ENCODE assay signal across 12 cellular contexts in genomic region chr6:152244998-152245630, GRCh38.
A peak's percentile ranks its signal among the peaks of the same experiment; 100 is the strongest.
DNase-seq lines count a peak whose midpoint lies in the region; ATAC-seq and TF ChIP-seq lines count a peak whose summit lies in the region.
"Had no signal": no experiment of that assay in that cellular context is flagged by ENCODE, and none has a peak within 500 bp of the region (broad histone marks: within the 10 kb centered on the region; RNA-seq: fewer than 3 reads in every experiment).

No MANE protein-coding gene starts in this region.

- H3K4me3 Mint-ChIP-seq in CD8-positive, alpha-beta memory T cell, result no peak overlapping the region
- H3K4me3 Mint-ChIP-seq: activated T-cell treated with anti-CD3 and anti-CD28 coated beads, Interleukin-2, amount 50 U/mL, for 4 hours; effector memory CD8-positive, alpha-beta T cell; neural crest cell had no signal

- no peaks in the 10 kb centered on the region for H3K4me1 ChIP-seq in CD8-positive, alpha-beta memory T cell (ENCODE audit: insufficient read depth, low read length)
- peaks cover 0 to 45% of the 10 kb centered on the region in 2 donors for H3K4me1 ChIP-seq in right atrium auricular region
- no peaks in the 10 kb centered on the region for H3K4me1 ChIP-seq in PC-3 (ENCODE audit: insufficient read depth, low read length)

- H2AFZ ChIP-seq in PC-3 (ENCODE audit: low read length), result no peak overlapping the region

- H3K9ac ChIP-seq in PC-3 (ENCODE audit: low read length), result no peak overlapping the region

- no peaks in the 10 kb centered on the region for H3K27me3 ChIP-seq in CD8-positive, alpha-beta memory T cell (ENCODE audit: insufficient read depth, low read length, poor library complexity, severe bottlenecking)
- H3K27me3 ChIP-seq in right atrium auricular region (no peaks in the 10 kb centered on the region), PC-3 (ENCODE audit: low read length) (no peaks in the 10 kb centered on the region)

- DNase-seq in CD8-positive, alpha-beta memory T cell, result no peak
- DNase-seq in amniotic epithelial cell (ENCODE audit: low read depth) (peak; percentile 77), right atrium auricular region (ENCODE audit: low spot score) (no peak), sciatic nerve (ENCODE audit: low spot score) (no peak), erythroblast (lab: John Stamatoyannopoulos, UW) (no peak), PC-3 (no peak)
- no peak for DNase-seq in effector CD8-positive, alpha-beta T cell (lab: John Stamatoyannopoulos, UW)
- DNase-seq: activated T-cell treated with anti-CD3 and anti-CD28 coated beads, Interleukin-2, amount 50 U/mL, for 4 hours; effector memory CD8-positive, alpha-beta T cell; NCI-H2227 treated with DMSO at 0.1 percent for 48 hours had no signal

- H3K4me1 Mint-ChIP-seq in CD8-positive, alpha-beta memory T cell, result no peaks in the 10 kb centered on the region

- intact Hi-C loops in sciatic nerve (cut with DNase I) (no loop called here), PC-3 (cut with micrococcal nuclease) (no loop called here)

- ATAC-seq in sciatic nerve (peak; percentile 69), HG03521 (IDR thresholded peaks at IDR 0.05; ENCODE audit: unreplicated experiment) (no peak), PC-3 (no peak)
- ATAC-seq: activated T-cell treated with anti-CD3 and anti-CD28 coated beads, Interleukin-2, amount 50 U/mL, for 4 hours; effector memory CD8-positive, alpha-beta T cell had no signal

- H3K4me2 ChIP-seq in PC-3 (ENCODE audit: low read length), result no peak overlapping the region

- no peaks in the 10 kb centered on the region for H4K20me1 ChIP-seq in PC-3 (ENCODE audit: low read length)

- BruUV-seq in PC-3 (replicated peaks; lab: Mats Ljungman, UMichigan), result no TSS peak

- TF ChIP-seq CTCF in right atrium auricular region (IDR thresholded peaks at IDR 0.05) (no peak), PC-3 (conservative IDR thresholded peaks at IDR 0.05; ENCODE audit: low read depth, low read length) (no peak)

- POLR2A ChIA-PET in CD8-positive, alpha-beta memory T cell (lab: Charles Lee), result no interaction called here
- POLR2A ChIA-PET in PC-3 (lab: Charles Lee; ENCODE audit: unreplicated experiment), result no interaction called here

- no peaks in the 10 kb centered on the region for H3K79me2 ChIP-seq in PC-3 (ENCODE audit: low read length)

- H3K27ac ChIP-seq in CD8-positive, alpha-beta memory T cell (ENCODE audit: low read depth, low read length), result no peak overlapping the region
- peak overlapping the region; percentile 68 to 73 for H3K27ac ChIP-seq in right atrium auricular region
- H3K27ac ChIP-seq in PC-3 (ENCODE audit: low read length), result no peak overlapping the region

- TF ChIP-seq POLR2A in erythroblast (IDR thresholded peaks at IDR 0.05; ENCODE audit: low read length), result no peak

- peaks cover 25% of the 10 kb centered on the region for H3K36me3 ChIP-seq in CD8-positive, alpha-beta memory T cell (ENCODE audit: insufficient read depth, low read length)
- H3K36me3 ChIP-seq in right atrium auricular region (peaks cover 48% of the 10 kb centered on the region), PC-3 (ENCODE audit: low read depth, low read length) (no peaks in the 10 kb centered on the region)

- no peak overlapping the region for H3K4me3 ChIP-seq in CD8-positive, alpha-beta memory T cell (ENCODE audit: low read length)
- H3K4me3 ChIP-seq in right atrium auricular region (no peak overlapping the region), PC-3 (ENCODE audit: low read length) (no peak overlapping the region)

- H3K9me3 ChIP-seq in CD8-positive, alpha-beta memory T cell (ENCODE audit: low read length), result no peaks in the 10 kb centered on the region
- H3K9me3 ChIP-seq in right atrium auricular region (no peaks in the 10 kb centered on the region), PC-3 (ENCODE audit: low read length) (no peaks in the 10 kb centered on the region)

- H3K9me2 ChIP-seq in PC-3 (replicated peaks; ENCODE audit: low read length), result no peaks in the 10 kb centered on the region

- CTCF ChIA-PET in CD8-positive, alpha-beta memory T cell (lab: Charles Lee), result interaction anchor here (1.1 to 1.8 kb wide), 2 partner anchors 24 to 56 kb away, joined by 3 to 5 read pairs; no protein-coding TSS in a partner anchor
- CTCF ChIA-PET in PC-3 (lab: Charles Lee), result no interaction called here

- H3K36me3 Mint-ChIP-seq in CD8-positive, alpha-beta memory T cell, result peaks cover 14 to 87% (median 45%) of the 10 kb centered on the region in 3 donors

- H3K27ac Mint-ChIP-seq in CD8-positive, alpha-beta memory T cell, result peak overlapping the region in 5 of 8 donors; percentile 26 to 93 (median 68)

- no peaks in the 10 kb centered on the region for H3K27me3 Mint-ChIP-seq in CD8-positive, alpha-beta memory T cell
- H3K27me3 Mint-ChIP-seq: effector memory CD8-positive, alpha-beta T cell had no signal

- no peaks in the 10 kb centered on the region for H3F3A ChIP-seq in PC-3 (ENCODE audit: low read length, unreplicated experiment)

- H3K9me3 Mint-ChIP-seq in CD8-positive, alpha-beta memory T cell, result no peaks in the 10 kb centered on the region
- H3K9me3 Mint-ChIP-seq: activated T-cell treated with anti-CD3 and anti-CD28 coated beads, Interleukin-2, amount 50 U/mL, for 4 hours; effector memory CD8-positive, alpha-beta T cell; neural crest cell had no signal

Comparison
In these comparisons a context has a peak if more than half of its experiments do, and no peak if none do; other contexts are left out.
1. H3K27ac ChIP-seq: peak in right atrium auricular region (2 of 2); none in CD8-positive, alpha-beta memory T cell (single experiment) and PC-3 (single experiment).